1 cellular context compared by ENCODE assay signal in genomic region chr2:195532255-195532627, GRCh38.
TF ChIP-seq lines count a peak whose summit lies in the region.

No MANE protein-coding gene starts in this region.

TF ChIP-seq in HepG2, 621 proteins besides CTCF, POLR2A, EP300 and RAD21 (continued from another document):
- TF ChIP-seq E2F2 (CRISPR knock-in tag; IDR thresholded peaks at IDR 0.05; ENCODE audit: borderline replicate concordance) (no peak), TCF12 (IDR thresholded peaks at IDR 0.05) (no peak), TCF12 (CRISPR knock-in tag; IDR thresholded peaks at IDR 0.05) (no peak), ZNF775 (CRISPR knock-in tag; IDR thresholded peaks at IDR 0.05; ENCODE audit: borderline replicate concordance) (no peak), HDAC1 (CRISPR knock-in tag; IDR thresholded peaks at IDR 0.05) (no peak), ZNF503 (CRISPR knock-in tag; IDR thresholded peaks at IDR 0.05) (no peak), EED (CRISPR knock-in tag; IDR thresholded peaks at IDR 0.05) (no peak), ZKSCAN8 (CRISPR knock-in tag; IDR thresholded peaks at IDR 0.05; ENCODE audit: borderline replicate concordance) (no peak), MBD4 (IDR thresholded peaks at IDR 0.05; ENCODE audit: borderline replicate concordance, low read length) (no peak), HMGXB3 (CRISPR knock-in tag; IDR thresholded peaks at IDR 0.05; ENCODE audit: borderline replicate concordance) (no peak), MED1 (CRISPR knock-in tag; IDR thresholded peaks at IDR 0.05) (no peak), ARNT (IDR thresholded peaks at IDR 0.05) (no peak), MYNN (CRISPR knock-in tag; IDR thresholded peaks at IDR 0.05; ENCODE audit: low read depth) (no peak), YEATS2 (CRISPR knock-in tag; IDR thresholded peaks at IDR 0.05; ENCODE audit: borderline replicate concordance) (no peak)
